8 cellular contexts compared by ENCODE assay signal in genomic region chr6:111761783-111762312, GRCh38.
DNase-seq lines count a peak whose midpoint lies in the region; TF ChIP-seq lines count a peak whose summit lies in the region.

No MANE protein-coding gene starts in this region.

- no peaks in the 10 kb centered on the region for H3K36me3 ChIP-seq in transverse colon

- H3K4me1 ChIP-seq in transverse colon, result peaks cover 0 to 51% (median 15%) of the 10 kb centered on the region in 4 donors

- TF ChIP-seq POLR2A in transverse colon (IDR thresholded peaks at IDR 0.05), result no peak

- TF ChIP-seq CTCF in fibroblast of pulmonary artery (IDR thresholded peaks at IDR 0.05; ENCODE audit: low read length, missing control alignments) (no peak), transverse colon (IDR thresholded peaks at IDR 0.05) (no peak)

- H3K27me3 ChIP-seq in transverse colon, result no peaks in the 10 kb centered on the region

- DNase-seq in activated CD8-positive, alpha-beta memory T cell treated with anti-CD3 and anti-CD28 coated beads for 24 hours, result peak; percentile 77
- no peak for DNase-seq in activated CD8-positive, alpha-beta memory T cell treated with anti-CD3 and anti-CD28 coated beads, Interleukin-2, amount 50 U/mL, for 48 hours
- DNase-seq in UCSD-AML1 (lab: John Stamatoyannopoulos, UW; ENCODE audit: unreplicated experiment) (peak; percentile 50), fibroblast of pulmonary artery (ENCODE audit: low read depth) (peak; percentile 51), transverse colon (no peak), NCI-H2107 treated with DMSO at 0.1 percent for 48 hours (lab: John Stamatoyannopoulos, UW; ENCODE audit: unreplicated experiment) (no peak), HUDEP-2 (lab: John Stamatoyannopoulos, UW; ENCODE audit: unreplicated experiment in 76 of 76) (no peak), substantia nigra (lab: John Stamatoyannopoulos, UW) (no peak)

- H3K4me3 ChIP-seq in fibroblast of pulmonary artery (replicated peaks; ENCODE audit: low read depth, low read length) (no peak overlapping the region), transverse colon (no peak overlapping the region)

- no peak for TF ChIP-seq EP300 in transverse colon (IDR thresholded peaks at IDR 0.05; ENCODE audit: low read depth)

- peak overlapping the region; percentile 81 to 87 (median 86) for H3K27ac ChIP-seq in transverse colon
- no peak overlapping the region for H3K27ac ChIP-seq in substantia nigra (ENCODE audit: low read depth, low read length, poor library complexity, severe bottlenecking)

- no peaks in the 10 kb centered on the region for H3K9me3 ChIP-seq in transverse colon

- in situ Hi-C loops in transverse colon (cut with MboI; ENCODE audit: low pct_ligation_motif_present in 1 of 4, low pct_unique_long_range_greater_than_20kb in 1 of 4, low sequenced_read_pairs in 3 of 4), result no loop called here

- intact Hi-C loops in transverse colon (cut with DNase I; ENCODE audit: low total_unique reads), result no loop called here

- 44 to 61% methylated on average over 3 to 7 of the region's 7 CpGs for WGBS in transverse colon (ENCODE audit: low coverage in 1 of 2), 2 donors

Comparison
In these comparisons a context has a peak if more than half of its experiments do, and no peak if none do; other contexts are left out.
1. DNase-seq: peak in activated CD8-positive, alpha-beta memory T cell treated with anti-CD3 and anti-CD28 coated beads for 24 hours (single experiment), UCSD-AML1 (single experiment) and fibroblast of pulmonary artery (single experiment); none in activated CD8-positive, alpha-beta memory T cell treated with anti-CD3 and anti-CD28 coated beads, Interleukin-2, amount 50 U/mL, for 48 hours (single experiment), transverse colon (single experiment), NCI-H2107 treated with DMSO at 0.1 percent for 48 hours (single experiment), HUDEP-2 (0 of 76) and substantia nigra (0 of 49).